ENCODE assay signal across 1 cellular context in the genomic region with DNA sequence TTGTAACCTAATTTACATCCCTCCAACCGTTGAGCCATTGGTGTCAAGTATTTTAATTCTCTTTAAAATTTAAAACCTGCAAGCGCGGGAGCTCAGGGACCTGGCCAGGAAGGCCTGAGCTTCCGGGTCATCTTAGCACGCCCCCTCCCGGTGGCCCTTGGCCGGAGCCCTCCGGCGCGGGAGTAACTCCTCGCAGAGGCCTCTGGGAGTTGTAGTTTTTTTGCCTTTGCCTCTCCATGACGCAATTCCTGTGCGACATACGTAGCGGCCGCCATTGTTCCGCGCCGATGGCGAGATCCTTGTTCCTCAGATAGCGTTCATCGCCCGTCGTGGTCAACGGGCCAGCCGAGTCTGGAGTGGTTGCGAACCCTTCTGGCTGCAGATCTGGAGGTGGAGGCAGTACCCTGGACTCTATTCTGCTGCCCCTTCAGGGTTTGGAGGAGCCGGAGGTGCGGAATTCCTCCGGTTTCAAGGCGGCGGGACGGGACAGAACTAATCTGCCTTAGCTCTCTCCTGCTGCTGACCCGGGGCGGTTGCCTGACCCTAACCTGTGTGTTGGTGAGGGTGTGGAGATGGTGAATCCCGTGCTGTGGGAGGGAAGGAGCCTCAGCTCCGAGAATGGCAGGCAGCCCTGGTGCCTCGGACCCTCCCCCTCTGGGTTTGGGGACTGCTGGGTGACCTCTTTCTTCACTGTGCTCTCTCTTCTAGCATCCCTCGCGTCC.
TF ChIP-seq lines count a peak whose summit lies in the region.

Gene ZNF268 (plus strand): TSS at position 258 of the 722 bp plus-strand sequence. CDS start 503 bp downstream, outside the sequence.

TF ChIP-seq in K562, 482 proteins besides CTCF, POLR2A, EP300 and RAD21 (continued from another document and continues in another):
- TF ChIP-seq, protein P1, sequence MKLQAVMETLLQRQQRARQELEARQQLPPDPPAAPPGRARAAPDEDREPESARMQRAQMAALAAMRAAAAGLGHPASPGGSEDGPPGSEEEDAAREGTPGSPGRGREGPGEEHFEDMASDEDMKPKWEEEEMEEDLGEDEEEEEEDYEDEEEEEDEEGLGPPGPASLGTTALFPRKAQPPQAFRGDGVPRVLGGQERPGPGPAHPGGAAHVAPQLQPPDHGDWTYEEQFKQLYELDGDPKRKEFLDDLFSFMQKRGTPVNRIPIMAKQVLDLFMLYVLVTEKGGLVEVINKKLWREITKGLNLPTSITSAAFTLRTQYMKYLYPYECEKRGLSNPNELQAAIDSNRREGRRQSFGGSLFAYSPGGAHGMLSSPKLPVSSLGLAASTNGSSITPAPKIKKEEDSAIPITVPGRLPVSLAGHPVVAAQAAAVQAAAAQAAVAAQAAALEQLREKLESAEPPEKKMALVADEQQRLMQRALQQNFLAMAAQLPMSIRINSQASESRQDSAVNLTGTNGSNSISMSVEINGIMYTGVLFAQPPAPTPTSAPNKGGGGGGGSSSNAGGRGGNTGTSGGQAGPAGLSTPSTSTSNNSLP (IDR thresholded peaks at IDR 0.05; ENCODE audit: borderline replicate concordance, low read depth, low read length) = no peak
- TF ChIP-seq ARNT (IDR thresholded peaks at IDR 0.05) (no peak), BRD9 (IDR thresholded peaks at IDR 0.05; ENCODE audit: low read depth, partially characterized antibody) (no peak), TFE3 (CRISPR knock-in tag; IDR thresholded peaks at IDR 0.05) (no peak), ETS2 (tag; IDR thresholded peaks at IDR 0.05; ENCODE audit: borderline replicate concordance, poor library complexity, severe bottlenecking) (no peak), GABPB1 (CRISPR knock-in tag; IDR thresholded peaks at IDR 0.05) (peak; percentile 93), KHSRP (IDR thresholded peaks at IDR 0.05) (peak; percentile 89), MCM2 (IDR thresholded peaks at IDR 0.05; ENCODE audit: low read depth) (no peak), XRCC3 (IDR thresholded peaks at IDR 0.05) (no peak), WHSC1 (IDR thresholded peaks at IDR 0.05; ENCODE audit: low read length) (no peak), ZNF398 (CRISPR knock-in tag; IDR thresholded peaks at IDR 0.05) (no peak), ILK (tag; IDR thresholded peaks at IDR 0.05; ENCODE audit: borderline replicate concordance, low read depth) (no peak), GATAD2B (IDR thresholded peaks at IDR 0.05; ENCODE audit: borderline replicate concordance) (peak; percentile 49; the same call in 1 of the 2 replicates), KLF6 (CRISPR knock-in tag; IDR thresholded peaks at IDR 0.05; ENCODE audit: borderline replicate concordance) (no peak), ZNF764 (CRISPR knock-in tag; IDR thresholded peaks at IDR 0.05; ENCODE audit: low read depth) (no peak), RAD51 (IDR thresholded peaks at IDR 0.05; ENCODE audit: borderline replicate concordance, low read depth) (no peak), ZNF121 (CRISPR knock-in tag; conservative IDR thresholded peaks at IDR 0.05) (no peak), BRF2 (IDR thresholded peaks at IDR 0.05; ENCODE audit: borderline replicate concordance, insufficient read depth, insufficient read length) (no peak), ZNF785 (CRISPR knock-in tag; IDR thresholded peaks at IDR 0.05) (no peak), TCF7L2 (IDR thresholded peaks at IDR 0.05; ENCODE audit: low read depth, low read length) (peak; percentile 61), ZNF584 (CRISPR knock-in tag; IDR thresholded peaks at IDR 0.05; ENCODE audit: low read depth) (no peak), ZZZ3 (IDR thresholded peaks at IDR 0.05) (no peak), ELF4 (CRISPR knock-in tag; IDR thresholded peaks at IDR 0.05) (0 out of 2 replicates have a peak, but pooled peaks have one; percentile 11), PURB (CRISPR knock-in tag; IDR thresholded peaks at IDR 0.05; ENCODE audit: low read depth) (no peak), PCBP2 (IDR thresholded peaks at IDR 0.05; ENCODE audit: low read depth, low read length, poor library complexity, severe bottlenecking) (no peak), USF1 (CRISPR knock-in tag; IDR thresholded peaks at IDR 0.05) (no peak), PRDM10 (IDR thresholded peaks at IDR 0.05; ENCODE audit: partially characterized antibody) (no peak), CLOCK (CRISPR knock-in tag; IDR thresholded peaks at IDR 0.05; ENCODE audit: borderline replicate concordance) (no peak), ZNF57 (CRISPR knock-in tag; IDR thresholded peaks at IDR 0.05) (no peak), ZNF431 (CRISPR knock-in tag; IDR thresholded peaks at IDR 0.05) (no peak), ZNF146 (CRISPR knock-in tag; IDR thresholded peaks at IDR 0.05; ENCODE audit: unreplicated experiment) (no peak), ZNF197 (CRISPR knock-in tag; IDR thresholded peaks at IDR 0.05; ENCODE audit: low read depth) (no peak)
- TF ChIP-seq, protein P2, sequence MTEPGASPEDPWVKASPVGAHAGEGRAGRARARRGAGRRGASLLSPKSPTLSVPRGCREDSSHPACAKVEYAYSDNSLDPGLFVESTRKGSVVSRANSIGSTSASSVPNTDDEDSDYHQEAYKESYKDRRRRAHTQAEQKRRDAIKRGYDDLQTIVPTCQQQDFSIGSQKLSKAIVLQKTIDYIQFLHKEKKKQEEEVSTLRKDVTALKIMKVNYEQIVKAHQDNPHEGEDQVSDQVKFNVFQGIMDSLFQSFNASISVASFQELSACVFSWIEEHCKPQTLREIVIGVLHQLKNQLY (CRISPR knock-in tag; conservative IDR thresholded peaks at IDR 0.05) = 0 out of 4 replicates have a peak, but pooled peaks of 1 of the 2 experiments have one; percentile 29
- TF ChIP-seq, protein P3, sequence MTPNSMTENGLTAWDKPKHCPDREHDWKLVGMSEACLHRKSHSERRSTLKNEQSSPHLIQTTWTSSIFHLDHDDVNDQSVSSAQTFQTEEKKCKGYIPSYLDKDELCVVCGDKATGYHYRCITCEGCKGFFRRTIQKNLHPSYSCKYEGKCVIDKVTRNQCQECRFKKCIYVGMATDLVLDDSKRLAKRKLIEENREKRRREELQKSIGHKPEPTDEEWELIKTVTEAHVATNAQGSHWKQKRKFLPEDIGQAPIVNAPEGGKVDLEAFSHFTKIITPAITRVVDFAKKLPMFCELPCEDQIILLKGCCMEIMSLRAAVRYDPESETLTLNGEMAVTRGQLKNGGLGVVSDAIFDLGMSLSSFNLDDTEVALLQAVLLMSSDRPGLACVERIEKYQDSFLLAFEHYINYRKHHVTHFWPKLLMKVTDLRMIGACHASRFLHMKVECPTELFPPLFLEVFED (CRISPR knock-in tag; conservative IDR thresholded peaks at IDR 0.05) = no peak
- TF ChIP-seq, protein P4, sequence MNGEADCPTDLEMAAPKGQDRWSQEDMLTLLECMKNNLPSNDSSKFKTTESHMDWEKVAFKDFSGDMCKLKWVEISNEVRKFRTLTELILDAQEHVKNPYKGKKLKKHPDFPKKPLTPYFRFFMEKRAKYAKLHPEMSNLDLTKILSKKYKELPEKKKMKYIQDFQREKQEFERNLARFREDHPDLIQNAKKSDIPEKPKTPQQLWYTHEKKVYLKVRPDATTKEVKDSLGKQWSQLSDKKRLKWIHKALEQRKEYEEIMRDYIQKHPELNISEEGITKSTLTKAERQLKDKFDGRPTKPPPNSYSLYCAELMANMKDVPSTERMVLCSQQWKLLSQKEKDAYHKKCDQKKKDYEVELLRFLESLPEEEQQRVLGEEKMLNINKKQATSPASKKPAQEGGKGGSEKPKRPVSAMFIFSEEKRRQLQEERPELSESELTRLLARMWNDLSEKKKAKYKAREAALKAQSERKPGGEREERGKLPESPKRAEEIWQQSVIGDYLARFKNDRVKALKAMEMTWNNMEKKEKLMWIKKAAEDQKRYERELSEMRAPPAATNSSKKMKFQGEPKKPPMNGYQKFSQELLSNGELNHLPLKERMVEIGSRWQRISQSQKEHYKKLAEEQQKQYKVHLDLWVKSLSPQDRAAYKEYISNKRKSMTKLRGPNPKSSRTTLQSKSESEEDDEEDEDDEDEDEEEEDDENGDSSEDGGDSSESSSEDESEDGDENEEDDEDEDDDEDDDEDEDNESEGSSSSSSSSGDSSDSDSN (IDR thresholded peaks at IDR 0.05; ENCODE audit: borderline replicate concordance in 1 of 2, low read depth in 2 of 2, low read length in 2 of 2) = no peak
- TF ChIP-seq, protein P5, sequence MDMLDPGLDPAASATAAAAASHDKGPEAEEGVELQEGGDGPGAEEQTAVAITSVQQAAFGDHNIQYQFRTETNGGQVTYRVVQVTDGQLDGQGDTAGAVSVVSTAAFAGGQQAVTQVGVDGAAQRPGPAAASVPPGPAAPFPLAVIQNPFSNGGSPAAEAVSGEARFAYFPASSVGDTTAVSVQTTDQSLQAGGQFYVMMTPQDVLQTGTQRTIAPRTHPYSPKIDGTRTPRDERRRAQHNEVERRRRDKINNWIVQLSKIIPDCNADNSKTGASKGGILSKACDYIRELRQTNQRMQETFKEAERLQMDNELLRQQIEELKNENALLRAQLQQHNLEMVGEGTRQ (CRISPR knock-in tag; IDR thresholded peaks at IDR 0.05) = no peak
